ENCODE assay signal across 20 cellular contexts in the genomic region with DNA sequence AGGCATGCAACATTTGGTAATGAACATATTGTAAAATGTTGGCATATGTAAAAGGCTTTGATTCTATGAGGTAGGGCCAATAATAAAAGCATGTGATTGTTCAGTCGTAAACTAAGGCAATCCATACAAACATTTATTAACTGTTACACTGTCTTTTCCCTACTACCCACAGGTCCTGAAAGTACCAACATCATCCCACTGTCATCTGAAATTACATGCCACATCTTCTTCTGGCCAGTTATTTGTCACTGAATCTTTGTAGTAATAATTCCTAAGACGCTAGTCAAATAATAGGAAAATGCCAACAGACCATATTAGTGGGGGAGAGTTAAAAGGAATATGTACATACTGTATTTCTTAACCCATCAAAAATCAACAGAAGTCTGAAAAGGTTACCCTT. TPM values are rescaled to one million over a fixed set of nuclear protein-coding genes. Genes with fewer than 3 reads are reported as not detected.
DNase-seq lines count a peak whose midpoint lies in the region; ATAC-seq, FAIRE-seq and TF ChIP-seq lines count a peak whose summit lies in the region.
"Had no signal": no experiment of that assay in that cellular context is flagged by ENCODE, and none has a peak within 500 bp of the region (broad histone marks: within the 10 kb centered on the region; RNA-seq: fewer than 3 reads in every experiment).

No MANE protein-coding gene starts in this region.

- no peak overlapping the region for H2AFZ ChIP-seq in HepG2 (ENCODE audit: low read length)

- ATAC-seq in psoas muscle (no peak), HepG2 (no peak)
- ATAC-seq: HCT116 had no signal

- TF ChIP-seq CTCF in psoas muscle (IDR thresholded peaks at IDR 0.05) (no peak), HepG2 (CRISPR knock-in tag; IDR thresholded peaks at IDR 0.05) (no peak)

- H3K9ac ChIP-seq in HUES48 (ENCODE audit: low read depth, low read length): peak overlapping the region; percentile 56; the same call in 1 of the 2 replicates
- no peak overlapping the region for H3K9ac ChIP-seq in HepG2 (ENCODE audit: insufficient read depth, low read depth, low read length)

- DNase-seq in caudate nucleus (lab: John Stamatoyannopoulos, UW) (no peak), substantia nigra (lab: John Stamatoyannopoulos, UW) (no peak), psoas muscle (no peak), HepG2 (ENCODE audit: low spot score) (no peak), NCI-H774 (lab: John Stamatoyannopoulos, UW) (no peak)
- DNase-seq: ACHN; BE2C; CD4-positive, alpha-beta memory T cell; DMS79 treated with DMSO at 0.1 percent for 48 hours; GDM1; MG63; NCI-H1105 treated with DMSO at 0.1 percent for 48 hours; NCI-H2171; NCI-H446 treated with DMSO at 0.1 percent for 48 hours; NCI-H82; Peyer's patch; Right ventricle myocardium superior had no signal

- no peak for TF ChIP-seq RAD21 in HepG2 (CRISPR knock-in tag; IDR thresholded peaks at IDR 0.05)

- H3K4me1 ChIP-seq in HUES48 (ENCODE audit: control insufficient read depth, insufficient read depth, low read length): peaks cover 49% of the 10 kb centered on the region
- H3K4me1 ChIP-seq in psoas muscle: no peaks in the 10 kb centered on the region
- peaks cover 6% of the 10 kb centered on the region; the same call in 1 of the 2 replicates for H3K4me1 ChIP-seq in HepG2 (ENCODE audit: insufficient read depth, low read length)
- H3K4me1 ChIP-seq: Peyer's patch had no signal

- no peak for TF ChIP-seq POLR2A in HepG2 (IDR thresholded peaks at IDR 0.05; ENCODE audit: insufficient read depth in 1 of 2, low read depth in 2 of 2, low read length in 2 of 2)

- POLR2A ChIA-PET in HepG2 (lab: Yijun Ruan, JAX): no interaction called here

- FAIRE-seq in HepG2 (lab: Jason Lieb, UNC): no peak

- H3K27me3 ChIP-seq in HUES48 (ENCODE audit: control insufficient read depth, insufficient read depth, low read length): no peaks in the 10 kb centered on the region
- no peaks in the 10 kb centered on the region for H3K27me3 ChIP-seq in layer of hippocampus (ENCODE audit: control insufficient read depth, insufficient read depth, low read length)
- no peaks in the 10 kb centered on the region for H3K27me3 ChIP-seq in psoas muscle (ENCODE audit: insufficient read depth in 3 of 3, low read length in 2 of 3)
- H3K27me3 ChIP-seq in HepG2 (ENCODE audit: control insufficient read depth in 1 of 2, insufficient read depth in 2 of 2, low read length in 2 of 2): no peaks in the 10 kb centered on the region; a peak in 1 of 5 replicates
- H3K27me3 ChIP-seq: BE2C, MG63, Peyer's patch had no signal

- TF ChIP-seq EP300 in HepG2 (IDR thresholded peaks at IDR 0.05; ENCODE audit: low read depth in 2 of 2, low read length in 2 of 2): no peak
- TF ChIP-seq EP300 in HepG2 (CRISPR knock-in tag; IDR thresholded peaks at IDR 0.05; ENCODE audit: borderline replicate concordance): no peak

- H3K36me3 ChIP-seq in HUES48 (ENCODE audit: control insufficient read depth, insufficient read depth, low read length) (no peaks in the 10 kb centered on the region), psoas muscle (ENCODE audit: insufficient read depth in 1 of 2, low read depth in 1 of 2) (no peaks in the 10 kb centered on the region), HepG2 (replicated peaks in 1 of 2; ENCODE audit: control insufficient read depth in 1 of 2, insufficient read depth in 2 of 2, low read length in 2 of 2) (no peaks in the 10 kb centered on the region)
- H3K36me3 ChIP-seq: BE2C, MG63, Peyer's patch had no signal

- H3K9me3 ChIP-seq in HUES48 (ENCODE audit: control insufficient read depth, insufficient read depth, low read length): no peaks in the 10 kb centered on the region
- no peaks in the 10 kb centered on the region for H3K9me3 ChIP-seq in psoas muscle
- no peaks in the 10 kb centered on the region for H3K9me3 ChIP-seq in HepG2 (ENCODE audit: low read length)
- H3K9me3 ChIP-seq: BE2C, MG63, Peyer's patch had no signal

- H3K79me2 ChIP-seq in HepG2 (ENCODE audit: insufficient read depth, low read length): no peaks in the 10 kb centered on the region

- no TSS peak for BruUV-seq in HepG2 (replicated peaks; lab: Mats Ljungman, UMichigan)

- WGBS in psoas muscle, 3 donors: 71 to 89% (median 85%) methylated on average over 2 of the region's 2 CpGs
- WGBS in HepG2 (ENCODE audit: low lambda C conversion rate): 98% methylated on average over 2 of the region's 2 CpGs

- H3K4me3 ChIP-seq in HUES48 (ENCODE audit: low read depth, low read length) (peak overlapping the region; percentile 40), psoas muscle (no peak overlapping the region), HepG2 (replicated peaks in 1 of 3; ENCODE audit: insufficient read depth in 1 of 3, low read depth in 2 of 3, low read length in 3 of 3) (no peak overlapping the region)
- H3K4me3 ChIP-seq: MG63, Peyer's patch had no signal

- H3K27ac ChIP-seq in HUES48 (ENCODE audit: low read depth, low read length) (peak overlapping the region; percentile 89), caudate nucleus (ENCODE audit: low read depth, low read length) (peak overlapping the region; percentile 48), layer of hippocampus (ENCODE audit: low read depth, low read length) (peak overlapping the region; percentile 62), substantia nigra (ENCODE audit: low read depth, low read length, poor library complexity, severe bottlenecking) (peak overlapping the region; percentile 81), psoas muscle (no peak overlapping the region), HepG2 (ENCODE audit: extremely low read length, insufficient read depth, low read length) (no peak overlapping the region)
- H3K27ac ChIP-seq: Peyer's patch had no signal

- CTCF ChIA-PET in HepG2 (lab: Yijun Ruan, JAX; ENCODE audit: low intra/inter-chr PET ratio, low total read pairs): no interaction called here

- H4K20me1 ChIP-seq in HepG2 (ENCODE audit: insufficient read depth, low read length): no peaks in the 10 kb centered on the region

- in situ Hi-C loops in HepG2 (cut with HindIII; ENCODE audit: extremely low pct_ligation_motif_present, low pct_unique_long_range_greater_than_20kb): loop anchor here (25.0 kb wide), 1 partner anchor 586 kb away; no protein-coding TSS in a partner anchor

- no peak overlapping the region for H3K4me2 ChIP-seq in HepG2 (ENCODE audit: low read depth, low read length)

- intact Hi-C loops in psoas muscle (cut with DNase I) (no loop called here), HepG2 (cut with micrococcal nuclease; ENCODE audit: unreplicated experiment) (no loop called here)

TF ChIP-seq in HepG2, 621 proteins besides CTCF, POLR2A, EP300 and RAD21 (continues in another document):
- TF ChIP-seq, protein P1, sequence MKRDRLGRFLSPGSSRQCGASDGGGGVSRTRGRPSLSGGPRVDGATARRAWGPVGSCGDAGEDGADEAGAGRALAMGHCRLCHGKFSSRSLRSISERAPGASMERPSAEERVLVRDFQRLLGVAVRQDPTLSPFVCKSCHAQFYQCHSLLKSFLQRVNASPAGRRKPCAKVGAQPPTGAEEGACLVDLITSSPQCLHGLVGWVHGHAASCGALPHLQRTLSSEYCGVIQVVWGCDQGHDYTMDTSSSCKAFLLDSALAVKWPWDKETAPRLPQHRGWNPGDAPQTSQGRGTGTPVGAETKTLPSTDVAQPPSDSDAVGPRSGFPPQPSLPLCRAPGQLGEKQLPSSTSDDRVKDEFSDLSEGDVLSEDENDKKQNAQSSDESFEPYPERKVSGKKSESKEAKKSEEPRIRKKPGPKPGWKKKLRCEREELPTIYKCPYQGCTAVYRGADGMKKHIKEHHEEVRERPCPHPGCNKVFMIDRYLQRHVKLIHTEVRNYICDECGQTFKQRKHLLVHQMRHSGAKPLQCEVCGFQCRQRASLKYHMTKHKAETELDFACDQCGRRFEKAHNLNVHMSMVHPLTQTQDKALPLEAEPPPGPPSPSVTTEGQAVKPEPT (CRISPR knock-in tag; IDR thresholded peaks at IDR 0.05; ENCODE audit: low read depth): no peak
- TF ChIP-seq ZNF607 (CRISPR knock-in tag; IDR thresholded peaks at IDR 0.05; ENCODE audit: borderline replicate concordance): no peak
- TF ChIP-seq PAX8 (CRISPR knock-in tag; IDR thresholded peaks at IDR 0.05; ENCODE audit: borderline replicate concordance): no peak
- TF ChIP-seq, protein P2, sequence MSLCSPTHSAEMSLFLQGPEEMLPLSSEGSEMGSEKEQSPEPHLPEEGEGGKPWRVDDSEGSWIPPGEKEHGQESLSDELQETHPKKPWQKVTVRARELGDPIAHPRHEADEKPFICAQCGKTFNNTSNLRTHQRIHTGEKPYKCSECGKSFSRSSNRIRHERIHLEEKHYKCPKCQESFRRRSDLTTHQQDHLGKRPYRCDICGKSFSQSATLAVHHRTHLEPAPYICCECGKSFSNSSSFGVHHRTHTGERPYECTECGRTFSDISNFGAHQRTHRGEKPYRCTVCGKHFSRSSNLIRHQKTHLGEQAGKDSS (CRISPR knock-in tag; IDR thresholded peaks at IDR 0.05; ENCODE audit: borderline replicate concordance, low read depth): no peak
- no peak for TF ChIP-seq RBM22 (optimal IDR thresholded peaks at IDR 0.05; ENCODE audit: low read length)

RNA-seq across cellular contexts. Expression of a gene that starts 27.2 kb away (rescaled TPM):
- total RNA-seq in psoas muscle (10 to 100 TPM in 3 of 4 donors, 1 to 10 TPM in 1; 6.7 to 18.8 (median 11.3) TPM), HepG2 (2016; rRNA removed; fragmentation: Illumina TruSeq; extraction: Trizol) (8.8 and 16.6 TPM in 2 replicates)
- polyA plus RNA-seq in psoas muscle (10 to 100 TPM; 13.2 to 21.5 (median 18.3) TPM), HepG2 (2011; rRNA removed) (9.8 and 9.9 TPM in 2 replicates)
- 8.1 and 9.4 TPM in 2 replicates for total RNA-seq in HepG2 (2016; cell fraction: cytosol; rRNA removed; fragmentation: Illumina TruSeq; extraction: Trizol; ENCODE audit: low read depth)
- 8.1 and 15.9 TPM in 2 replicates for total RNA-seq in HepG2 (2016; cell fraction: insoluble cytoplasmic fraction; rRNA removed; fragmentation: Illumina TruSeq; extraction: Trizol)
- 9.7 and 9.8 TPM in 2 replicates for total RNA-seq in HepG2 (2016; cell fraction: membrane; rRNA removed; fragmentation: Illumina TruSeq; extraction: Trizol)
- total RNA-seq in HepG2 (2016; cell fraction: nucleus; rRNA removed; fragmentation: Illumina TruSeq; extraction: Trizol): 17.9 and 18.9 TPM in 2 replicates
- 8.0 TPM in 2 replicates for polyA plus RNA-seq in HepG2 (2011; cell fraction: cytosol; rRNA removed)
- 3.1 and 4.4 TPM in 2 replicates for polyA plus RNA-seq in HepG2 (2011; cell fraction: nucleus; rRNA removed)
- polyA plus RNA-seq in HepG2 (2012): 8.0 and 8.3 TPM in 2 replicates
- polyA plus RNA-seq in HepG2 (2016; cell fraction: cytosol; fragmentation: Illumina TruSeq; extraction: Trizol; ENCODE audit: low read depth): 4.7 and 4.8 TPM in 2 replicates
- 8.2 TPM in 2 replicates for polyA plus RNA-seq in HepG2 (2016; cell fraction: insoluble cytoplasmic fraction; fragmentation: Illumina TruSeq; extraction: Trizol; ENCODE audit: low read depth)
- polyA plus RNA-seq in HepG2 (2016; cell fraction: membrane; fragmentation: Illumina TruSeq; extraction: Trizol; ENCODE audit: low read depth): 6.6 and 7.2 TPM in 2 replicates
- 18.4 and 19.0 TPM in 2 replicates for polyA plus RNA-seq in HepG2 (2016; cell fraction: nucleus; fragmentation: Illumina TruSeq; extraction: Trizol; ENCODE audit: insufficient read depth, low read depth)
- polyA minus RNA-seq in HepG2 (2011; rRNA and poly(A)+ RNA removed; ENCODE audit: low replicate concordance): 5.6 and 23.6 TPM in 2 replicates
- 8.4 and 10.0 TPM in 2 replicates for polyA minus RNA-seq in HepG2 (2011; cell fraction: cytosol; rRNA and poly(A)+ RNA removed)
- polyA minus RNA-seq in HepG2 (2011; cell fraction: nucleus; rRNA and poly(A)+ RNA removed): 9.1 and 10.3 TPM in 2 replicates

Comparison
In these comparisons a context has a peak if more than half of its experiments do, and no peak if none do; other contexts are left out.
1. H3K27ac ChIP-seq: peak in HUES48 (single experiment), caudate nucleus (single experiment), layer of hippocampus (single experiment) and substantia nigra (single experiment); none in psoas muscle (single experiment) and HepG2 (single experiment).